9 cellular contexts compared by ENCODE assay signal in genomic region chr11:119952441-119952840, GRCh38.
"Had no signal": no experiment of that assay in that cellular context is flagged by ENCODE, and none has a peak within 500 bp of the region (broad histone marks: within the 10 kb centered on the region; RNA-seq: fewer than 3 reads in every experiment).

No MANE protein-coding gene starts in this region.

- H3K4me2 ChIP-seq: KMS-11 had no signal

- H3K9me3 Mint-ChIP-seq: H9, IgD-negative memory B cell had no signal

- H3K4me1 Mint-ChIP-seq: IgD-negative memory B cell had no signal

- H3K9ac ChIP-seq: KMS-11 had no signal

- DNase-seq: GOT3, H9, HCEC 1CT, KBM-7 had no signal

- H3K4me3 Mint-ChIP-seq: H9, IgD-negative memory B cell had no signal

- FAIRE-seq: H54, HepG2 had no signal

- ATAC-seq: HepG2 had no signal

- H3K36me3 Mint-ChIP-seq: IgD-negative memory B cell had no signal

- H3K27ac ChIP-seq: HL-60, KMS-11 had no signal

- H3K27ac Mint-ChIP-seq: H9, IgD-negative memory B cell had no signal
